Comparison of ENCODE assay signal across 1 cellular context in the genomic region with DNA sequence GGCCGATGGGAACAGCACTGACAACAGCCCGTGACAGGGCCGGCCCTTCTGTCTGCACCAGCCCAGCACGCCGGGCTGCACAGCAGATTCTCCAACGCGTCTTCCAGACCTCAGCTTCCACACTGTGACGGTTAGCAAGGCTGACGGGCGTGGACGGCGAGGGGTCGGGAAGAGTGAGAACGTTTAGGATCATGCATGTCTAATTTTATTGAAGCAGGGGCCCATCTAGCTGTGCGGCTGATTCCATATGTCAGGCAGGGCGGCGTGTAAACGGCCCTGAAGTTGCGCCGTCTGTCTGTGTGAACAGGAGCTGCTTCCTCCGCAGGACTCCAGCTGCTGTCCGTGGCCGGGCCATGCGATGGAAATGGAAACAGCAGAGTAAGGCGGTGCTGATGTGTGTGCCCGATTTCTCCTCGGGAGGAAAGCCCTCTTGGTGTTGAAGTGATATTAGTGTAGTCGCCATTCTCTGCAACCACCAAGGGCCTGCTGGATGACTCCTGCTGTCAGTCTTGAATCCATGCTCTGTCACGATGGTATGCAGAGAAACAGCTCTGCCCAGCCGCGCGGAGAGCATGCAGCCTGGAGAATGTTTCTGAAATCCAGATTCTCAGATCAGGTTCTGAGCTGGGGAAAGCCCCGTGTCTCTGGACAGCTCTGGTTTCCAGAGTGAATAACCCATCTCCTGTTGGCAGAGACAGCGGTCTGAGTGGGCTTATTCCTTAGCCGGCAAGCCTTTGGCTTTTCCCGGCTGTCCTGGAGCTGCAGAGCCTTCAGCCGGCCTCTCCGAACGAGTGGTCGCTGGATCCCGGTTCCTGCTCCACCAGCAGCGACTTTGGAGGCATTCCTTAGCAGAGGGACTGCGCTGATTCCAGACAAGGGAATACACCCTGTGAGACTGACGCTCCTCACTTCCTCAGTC.
TF ChIP-seq lines count a peak whose summit lies in the region.

No MANE protein-coding gene starts in this region.

TF ChIP-seq in GM23338, 12 proteins besides CTCF, POLR2A, EP300 and RAD21:
- TF ChIP-seq, protein P1, sequence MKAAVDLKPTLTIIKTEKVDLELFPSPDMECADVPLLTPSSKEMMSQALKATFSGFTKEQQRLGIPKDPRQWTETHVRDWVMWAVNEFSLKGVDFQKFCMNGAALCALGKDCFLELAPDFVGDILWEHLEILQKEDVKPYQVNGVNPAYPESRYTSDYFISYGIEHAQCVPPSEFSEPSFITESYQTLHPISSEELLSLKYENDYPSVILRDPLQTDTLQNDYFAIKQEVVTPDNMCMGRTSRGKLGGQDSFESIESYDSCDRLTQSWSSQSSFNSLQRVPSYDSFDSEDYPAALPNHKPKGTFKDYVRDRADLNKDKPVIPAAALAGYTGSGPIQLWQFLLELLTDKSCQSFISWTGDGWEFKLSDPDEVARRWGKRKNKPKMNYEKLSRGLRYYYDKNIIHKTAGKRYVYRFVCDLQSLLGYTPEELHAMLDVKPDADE (IDR thresholded peaks at IDR 0.05), result no peak
- TF ChIP-seq EZH2phosphoT487 (IDR thresholded peaks at IDR 0.05; ENCODE audit: unreplicated experiment) (no peak), ZNF331 (CRISPR knock-in tag; IDR thresholded peaks at IDR 0.05; ENCODE audit: low read depth) (no peak), STAT1 (IDR thresholded peaks at IDR 0.05; ENCODE audit: unreplicated experiment) (no peak), POLR2AphosphoS5 (IDR thresholded peaks at IDR 0.05; ENCODE audit: low read depth) (no peak)
- TF ChIP-seq, protein P2, sequence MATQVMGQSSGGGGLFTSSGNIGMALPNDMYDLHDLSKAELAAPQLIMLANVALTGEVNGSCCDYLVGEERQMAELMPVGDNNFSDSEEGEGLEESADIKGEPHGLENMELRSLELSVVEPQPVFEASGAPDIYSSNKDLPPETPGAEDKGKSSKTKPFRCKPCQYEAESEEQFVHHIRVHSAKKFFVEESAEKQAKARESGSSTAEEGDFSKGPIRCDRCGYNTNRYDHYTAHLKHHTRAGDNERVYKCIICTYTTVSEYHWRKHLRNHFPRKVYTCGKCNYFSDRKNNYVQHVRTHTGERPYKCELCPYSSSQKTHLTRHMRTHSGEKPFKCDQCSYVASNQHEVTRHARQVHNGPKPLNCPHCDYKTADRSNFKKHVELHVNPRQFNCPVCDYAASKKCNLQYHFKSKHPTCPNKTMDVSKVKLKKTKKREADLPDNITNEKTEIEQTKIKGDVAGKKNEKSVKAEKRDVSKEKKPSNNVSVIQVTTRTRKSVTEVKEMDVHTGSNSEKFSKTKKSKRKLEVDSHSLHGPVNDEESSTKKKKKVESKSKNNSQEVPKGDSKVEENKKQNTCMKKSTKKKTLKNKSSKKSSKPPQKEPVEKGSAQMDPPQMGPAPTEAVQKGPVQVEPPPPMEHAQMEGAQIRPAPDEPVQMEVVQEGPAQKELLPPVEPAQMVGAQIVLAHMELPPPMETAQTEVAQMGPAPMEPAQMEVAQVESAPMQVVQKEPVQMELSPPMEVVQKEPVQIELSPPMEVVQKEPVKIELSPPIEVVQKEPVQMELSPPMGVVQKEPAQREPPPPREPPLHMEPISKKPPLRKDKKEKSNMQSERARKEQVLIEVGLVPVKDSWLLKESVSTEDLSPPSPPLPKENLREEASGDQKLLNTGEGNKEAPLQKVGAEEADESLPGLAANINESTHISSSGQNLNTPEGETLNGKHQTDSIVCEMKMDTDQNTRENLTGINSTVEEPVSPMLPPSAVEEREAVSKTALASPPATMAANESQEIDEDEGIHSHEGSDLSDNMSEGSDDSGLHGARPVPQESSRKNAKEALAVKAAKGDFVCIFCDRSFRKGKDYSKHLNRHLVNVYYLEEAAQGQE (IDR thresholded peaks at IDR 0.05; ENCODE audit: unreplicated experiment), result no peak
- TF ChIP-seq, protein P3, sequence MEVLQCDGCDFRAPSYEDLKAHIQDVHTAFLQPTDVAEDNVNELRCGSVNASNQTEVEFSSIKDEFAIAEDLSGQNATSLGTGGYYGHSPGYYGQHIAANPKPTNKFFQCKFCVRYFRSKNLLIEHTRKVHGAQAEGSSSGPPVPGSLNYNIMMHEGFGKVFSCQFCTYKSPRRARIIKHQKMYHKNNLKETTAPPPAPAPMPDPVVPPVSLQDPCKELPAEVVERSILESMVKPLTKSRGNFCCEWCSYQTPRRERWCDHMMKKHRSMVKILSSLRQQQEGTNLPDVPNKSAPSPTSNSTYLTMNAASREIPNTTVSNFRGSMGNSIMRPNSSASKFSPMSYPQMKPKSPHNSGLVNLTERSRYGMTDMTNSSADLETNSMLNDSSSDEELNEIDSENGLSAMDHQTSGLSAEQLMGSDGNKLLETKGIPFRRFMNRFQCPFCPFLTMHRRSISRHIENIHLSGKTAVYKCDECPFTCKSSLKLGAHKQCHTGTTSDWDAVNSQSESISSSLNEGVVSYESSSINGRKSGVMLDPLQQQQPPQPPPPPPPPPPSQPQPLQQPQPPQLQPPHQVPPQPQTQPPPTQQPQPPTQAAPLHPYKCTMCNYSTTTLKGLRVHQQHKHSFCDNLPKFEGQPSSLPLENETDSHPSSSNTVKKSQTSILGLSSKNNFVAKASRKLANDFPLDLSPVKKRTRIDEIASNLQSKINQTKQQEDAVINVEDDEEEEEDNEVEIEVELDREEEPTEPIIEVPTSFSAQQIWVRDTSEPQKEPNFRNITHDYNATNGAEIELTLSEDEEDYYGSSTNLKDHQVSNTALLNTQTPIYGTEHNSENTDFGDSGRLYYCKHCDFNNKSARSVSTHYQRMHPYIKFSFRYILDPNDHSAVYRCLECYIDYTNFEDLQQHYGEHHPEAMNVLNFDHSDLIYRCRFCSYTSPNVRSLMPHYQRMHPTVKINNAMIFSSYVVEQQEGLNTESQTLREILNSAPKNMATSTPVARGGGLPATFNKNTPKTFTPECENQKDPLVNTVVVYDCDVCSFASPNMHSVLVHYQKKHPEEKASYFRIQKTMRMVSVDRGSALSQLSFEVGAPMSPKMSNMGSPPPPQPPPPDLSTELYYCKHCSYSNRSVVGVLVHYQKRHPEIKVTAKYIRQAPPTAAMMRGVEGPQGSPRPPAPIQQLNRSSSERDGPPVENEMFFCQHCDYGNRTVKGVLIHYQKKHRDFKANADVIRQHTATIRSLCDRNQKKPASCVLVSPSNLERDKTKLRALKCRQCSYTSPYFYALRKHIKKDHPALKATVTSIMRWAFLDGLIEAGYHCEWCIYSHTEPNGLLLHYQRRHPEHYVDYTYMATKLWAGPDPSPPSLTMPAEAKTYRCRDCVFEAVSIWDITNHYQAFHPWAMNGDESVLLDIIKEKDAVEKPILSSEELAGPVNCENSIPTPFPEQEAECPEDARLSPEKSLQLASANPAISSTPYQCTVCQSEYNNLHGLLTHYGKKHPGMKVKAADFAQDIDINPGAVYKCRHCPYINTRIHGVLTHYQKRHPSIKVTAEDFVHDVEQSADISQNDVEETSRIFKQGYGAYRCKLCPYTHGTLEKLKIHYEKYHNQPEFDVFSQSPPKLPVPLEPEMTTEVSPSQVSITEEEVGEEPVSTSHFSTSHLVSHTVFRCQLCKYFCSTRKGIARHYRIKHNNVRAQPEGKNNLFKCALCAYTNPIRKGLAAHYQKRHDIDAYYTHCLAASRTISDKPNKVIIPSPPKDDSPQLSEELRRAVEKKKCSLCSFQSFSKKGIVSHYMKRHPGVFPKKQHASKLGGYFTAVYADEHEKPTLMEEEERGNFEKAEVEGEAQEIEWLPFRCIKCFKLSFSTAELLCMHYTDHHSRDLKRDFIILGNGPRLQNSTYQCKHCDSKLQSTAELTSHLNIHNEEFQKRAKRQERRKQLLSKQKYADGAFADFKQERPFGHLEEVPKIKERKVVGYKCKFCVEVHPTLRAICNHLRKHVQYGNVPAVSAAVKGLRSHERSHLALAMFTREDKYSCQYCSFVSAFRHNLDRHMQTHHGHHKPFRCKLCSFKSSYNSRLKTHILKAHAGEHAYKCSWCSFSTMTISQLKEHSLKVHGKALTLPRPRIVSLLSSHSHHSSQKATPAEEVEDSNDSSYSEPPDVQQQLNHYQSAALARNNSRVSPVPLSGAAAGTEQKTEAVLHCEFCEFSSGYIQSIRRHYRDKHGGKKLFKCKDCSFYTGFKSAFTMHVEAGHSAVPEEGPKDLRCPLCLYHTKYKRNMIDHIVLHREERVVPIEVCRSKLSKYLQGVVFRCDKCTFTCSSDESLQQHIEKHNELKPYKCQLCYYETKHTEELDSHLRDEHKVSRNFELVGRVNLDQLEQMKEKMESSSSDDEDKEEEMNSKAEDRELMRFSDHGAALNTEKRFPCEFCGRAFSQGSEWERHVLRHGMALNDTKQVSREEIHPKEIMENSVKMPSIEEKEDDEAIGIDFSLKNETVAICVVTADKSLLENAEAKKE (CRISPR knock-in tag; IDR thresholded peaks at IDR 0.05), result no peak
TF ChIP-seq in GM23338: peak in this region for 0.
